In genomic region chr3:195906865-195907729, GRCh38 we compare ENCODE assay signal across 1 cellular context.
TF ChIP-seq lines count a peak whose summit lies in the region.

No MANE protein-coding gene starts in this region.

TF ChIP-seq in GM12878, 131 proteins besides CTCF, POLR2A, EP300 and RAD21 (continued from another document and continues in another):
- TF ChIP-seq, protein P1, sequence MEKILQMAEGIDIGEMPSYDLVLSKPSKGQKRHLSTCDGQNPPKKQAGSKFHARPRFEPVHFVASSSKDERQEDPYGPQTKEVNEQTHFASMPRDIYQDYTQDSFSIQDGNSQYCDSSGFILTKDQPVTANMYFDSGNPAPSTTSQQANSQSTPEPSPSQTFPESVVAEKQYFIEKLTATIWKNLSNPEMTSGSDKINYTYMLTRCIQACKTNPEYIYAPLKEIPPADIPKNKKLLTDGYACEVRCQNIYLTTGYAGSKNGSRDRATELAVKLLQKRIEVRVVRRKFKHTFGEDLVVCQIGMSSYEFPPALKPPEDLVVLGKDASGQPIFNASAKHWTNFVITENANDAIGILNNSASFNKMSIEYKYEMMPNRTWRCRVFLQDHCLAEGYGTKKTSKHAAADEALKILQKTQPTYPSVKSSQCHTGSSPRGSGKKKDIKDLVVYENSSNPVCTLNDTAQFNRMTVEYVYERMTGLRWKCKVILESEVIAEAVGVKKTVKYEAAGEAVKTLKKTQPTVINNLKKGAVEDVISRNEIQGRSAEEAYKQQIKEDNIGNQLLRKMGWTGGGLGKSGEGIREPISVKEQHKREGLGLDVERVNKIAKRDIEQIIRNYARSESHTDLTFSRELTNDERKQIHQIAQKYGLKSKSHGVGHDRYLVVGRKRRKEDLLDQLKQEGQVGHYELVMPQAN (conservative IDR thresholded peaks at IDR 0.05) = 0 out of 2 replicates have a peak, but pooled peaks have one; percentile 2
- peak; percentile 96 for TF ChIP-seq RUNX3 (IDR thresholded peaks at IDR 0.05; ENCODE audit: low read length)
- 0 out of 2 replicates have a peak, but pooled peaks have one; percentile 38 for TF ChIP-seq TAF1 (IDR thresholded peaks at IDR 0.05; ENCODE audit: borderline replicate concordance, low read depth, low read length)
- no peak for TF ChIP-seq HDAC6 (IDR thresholded peaks at IDR 0.05; ENCODE audit: unreplicated experiment)
- TF ChIP-seq BACH1 (IDR thresholded peaks at IDR 0.05; ENCODE audit: borderline replicate concordance) = peak; percentile 76; the same call in 1 of the 2 replicates
- TF ChIP-seq, protein P2, sequence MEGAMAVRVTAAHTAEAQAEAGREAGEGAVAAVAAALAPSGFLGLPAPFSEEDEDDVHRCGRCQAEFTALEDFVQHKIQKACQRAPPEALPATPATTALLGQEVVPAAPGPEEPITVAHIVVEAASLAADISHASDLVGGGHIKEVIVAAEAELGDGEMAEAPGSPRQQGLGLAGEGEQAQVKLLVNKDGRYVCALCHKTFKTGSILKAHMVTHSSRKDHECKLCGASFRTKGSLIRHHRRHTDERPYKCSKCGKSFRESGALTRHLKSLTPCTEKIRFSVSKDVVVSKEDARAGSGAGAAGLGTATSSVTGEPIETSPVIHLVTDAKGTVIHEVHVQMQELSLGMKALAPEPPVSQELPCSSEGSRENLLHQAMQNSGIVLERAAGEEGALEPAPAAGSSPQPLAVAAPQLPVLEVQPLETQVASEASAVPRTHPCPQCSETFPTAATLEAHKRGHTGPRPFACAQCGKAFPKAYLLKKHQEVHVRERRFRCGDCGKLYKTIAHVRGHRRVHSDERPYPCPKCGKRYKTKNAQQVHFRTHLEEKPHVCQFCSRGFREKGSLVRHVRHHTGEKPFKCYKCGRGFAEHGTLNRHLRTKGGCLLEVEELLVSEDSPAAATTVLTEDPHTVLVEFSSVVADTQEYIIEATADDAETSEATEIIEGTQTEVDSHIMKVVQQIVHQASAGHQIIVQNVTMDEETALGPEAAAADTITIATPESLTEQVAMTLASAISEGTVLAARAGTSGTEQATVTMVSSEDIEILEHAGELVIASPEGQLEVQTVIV (IDR thresholded peaks at IDR 0.05; ENCODE audit: borderline replicate concordance, partially characterized antibody) = no peak
- 0 out of 2 replicates have a peak, but pooled peaks have one; percentile 12 for TF ChIP-seq SMARCA5 (IDR thresholded peaks at IDR 0.05)
- TF ChIP-seq JUNB (IDR thresholded peaks at IDR 0.05) = no peak
- TF ChIP-seq YY1 (IDR thresholded peaks at IDR 0.05; ENCODE audit: low read depth, low read length) = 0 out of 2 replicates have a peak, but pooled peaks have one; percentile 10
- TF ChIP-seq PAX5 (IDR thresholded peaks at IDR 0.05; ENCODE audit: borderline replicate concordance, low read depth, low read length) = no peak
- peak; percentile 18; the same call in 1 of the 2 replicates for TF ChIP-seq LARP7 (IDR thresholded peaks at IDR 0.05)
- TF ChIP-seq, protein P3, sequence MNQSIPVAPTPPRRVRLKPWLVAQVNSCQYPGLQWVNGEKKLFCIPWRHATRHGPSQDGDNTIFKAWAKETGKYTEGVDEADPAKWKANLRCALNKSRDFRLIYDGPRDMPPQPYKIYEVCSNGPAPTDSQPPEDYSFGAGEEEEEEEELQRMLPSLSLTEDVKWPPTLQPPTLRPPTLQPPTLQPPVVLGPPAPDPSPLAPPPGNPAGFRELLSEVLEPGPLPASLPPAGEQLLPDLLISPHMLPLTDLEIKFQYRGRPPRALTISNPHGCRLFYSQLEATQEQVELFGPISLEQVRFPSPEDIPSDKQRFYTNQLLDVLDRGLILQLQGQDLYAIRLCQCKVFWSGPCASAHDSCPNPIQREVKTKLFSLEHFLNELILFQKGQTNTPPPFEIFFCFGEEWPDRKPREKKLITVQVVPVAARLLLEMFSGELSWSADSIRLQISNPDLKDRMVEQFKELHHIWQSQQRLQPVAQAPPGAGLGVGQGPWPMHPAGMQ (IDR thresholded peaks at IDR 0.05; ENCODE audit: borderline replicate concordance) = no peak
- TF ChIP-seq, protein P4, sequence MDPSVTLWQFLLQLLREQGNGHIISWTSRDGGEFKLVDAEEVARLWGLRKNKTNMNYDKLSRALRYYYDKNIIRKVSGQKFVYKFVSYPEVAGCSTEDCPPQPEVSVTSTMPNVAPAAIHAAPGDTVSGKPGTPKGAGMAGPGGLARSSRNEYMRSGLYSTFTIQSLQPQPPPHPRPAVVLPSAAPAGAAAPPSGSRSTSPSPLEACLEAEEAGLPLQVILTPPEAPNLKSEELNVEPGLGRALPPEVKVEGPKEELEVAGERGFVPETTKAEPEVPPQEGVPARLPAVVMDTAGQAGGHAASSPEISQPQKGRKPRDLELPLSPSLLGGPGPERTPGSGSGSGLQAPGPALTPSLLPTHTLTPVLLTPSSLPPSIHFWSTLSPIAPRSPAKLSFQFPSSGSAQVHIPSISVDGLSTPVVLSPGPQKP (IDR thresholded peaks at IDR 0.05; ENCODE audit: low read depth, low read length) = no peak; the same call in 1 of the 2 replicates
- TF ChIP-seq FOXK2 (IDR thresholded peaks at IDR 0.05) = no peak
- TF ChIP-seq BCL3 (IDR thresholded peaks at IDR 0.05; ENCODE audit: borderline replicate concordance, insufficient read depth, low read depth, low read length, poor library complexity, severe bottlenecking) = no peak
- TF ChIP-seq CBX5 (IDR thresholded peaks at IDR 0.05; ENCODE audit: low read depth) = no peak
- no peak; the same call in 1 of the 2 replicates for TF ChIP-seq ASH2L (IDR thresholded peaks at IDR 0.05; ENCODE audit: borderline replicate concordance, low read depth)
- TF ChIP-seq RCOR1 (conservative IDR thresholded peaks at IDR 0.05; ENCODE audit: low read depth, low read length) = no peak
- no peak for TF ChIP-seq MAX (IDR thresholded peaks at IDR 0.05; ENCODE audit: low read depth, low read length)
- no peak for TF ChIP-seq NFYA (IDR thresholded peaks at IDR 0.05; ENCODE audit: borderline replicate concordance, low read depth, low read length)
- TF ChIP-seq, protein P5, sequence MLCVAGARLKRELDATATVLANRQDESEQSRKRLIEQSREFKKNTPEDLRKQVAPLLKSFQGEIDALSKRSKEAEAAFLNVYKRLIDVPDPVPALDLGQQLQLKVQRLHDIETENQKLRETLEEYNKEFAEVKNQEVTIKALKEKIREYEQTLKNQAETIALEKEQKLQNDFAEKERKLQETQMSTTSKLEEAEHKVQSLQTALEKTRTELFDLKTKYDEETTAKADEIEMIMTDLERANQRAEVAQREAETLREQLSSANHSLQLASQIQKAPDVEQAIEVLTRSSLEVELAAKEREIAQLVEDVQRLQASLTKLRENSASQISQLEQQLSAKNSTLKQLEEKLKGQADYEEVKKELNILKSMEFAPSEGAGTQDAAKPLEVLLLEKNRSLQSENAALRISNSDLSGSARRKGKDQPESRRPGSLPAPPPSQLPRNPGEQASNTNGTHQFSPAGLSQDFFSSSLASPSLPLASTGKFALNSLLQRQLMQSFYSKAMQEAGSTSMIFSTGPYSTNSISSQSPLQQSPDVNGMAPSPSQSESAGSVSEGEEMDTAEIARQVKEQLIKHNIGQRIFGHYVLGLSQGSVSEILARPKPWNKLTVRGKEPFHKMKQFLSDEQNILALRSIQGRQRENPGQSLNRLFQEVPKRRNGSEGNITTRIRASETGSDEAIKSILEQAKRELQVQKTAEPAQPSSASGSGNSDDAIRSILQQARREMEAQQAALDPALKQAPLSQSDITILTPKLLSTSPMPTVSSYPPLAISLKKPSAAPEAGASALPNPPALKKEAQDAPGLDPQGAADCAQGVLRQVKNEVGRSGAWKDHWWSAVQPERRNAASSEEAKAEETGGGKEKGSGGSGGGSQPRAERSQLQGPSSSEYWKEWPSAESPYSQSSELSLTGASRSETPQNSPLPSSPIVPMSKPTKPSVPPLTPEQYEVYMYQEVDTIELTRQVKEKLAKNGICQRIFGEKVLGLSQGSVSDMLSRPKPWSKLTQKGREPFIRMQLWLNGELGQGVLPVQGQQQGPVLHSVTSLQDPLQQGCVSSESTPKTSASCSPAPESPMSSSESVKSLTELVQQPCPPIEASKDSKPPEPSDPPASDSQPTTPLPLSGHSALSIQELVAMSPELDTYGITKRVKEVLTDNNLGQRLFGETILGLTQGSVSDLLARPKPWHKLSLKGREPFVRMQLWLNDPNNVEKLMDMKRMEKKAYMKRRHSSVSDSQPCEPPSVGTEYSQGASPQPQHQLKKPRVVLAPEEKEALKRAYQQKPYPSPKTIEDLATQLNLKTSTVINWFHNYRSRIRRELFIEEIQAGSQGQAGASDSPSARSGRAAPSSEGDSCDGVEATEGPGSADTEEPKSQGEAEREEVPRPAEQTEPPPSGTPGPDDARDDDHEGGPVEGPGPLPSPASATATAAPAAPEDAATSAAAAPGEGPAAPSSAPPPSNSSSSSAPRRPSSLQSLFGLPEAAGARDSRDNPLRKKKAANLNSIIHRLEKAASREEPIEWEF (IDR thresholded peaks at IDR 0.05; ENCODE audit: insufficient replicate concordance, low read depth, low read length) = no peak
- TF ChIP-seq ZBTB11 (CRISPR knock-in tag; IDR thresholded peaks at IDR 0.05) = no peak
- TF ChIP-seq, protein P6, sequence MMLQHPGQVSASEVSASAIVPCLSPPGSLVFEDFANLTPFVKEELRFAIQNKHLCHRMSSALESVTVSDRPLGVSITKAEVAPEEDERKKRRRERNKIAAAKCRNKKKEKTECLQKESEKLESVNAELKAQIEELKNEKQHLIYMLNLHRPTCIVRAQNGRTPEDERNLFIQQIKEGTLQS (IDR thresholded peaks at IDR 0.05; ENCODE audit: borderline replicate concordance, extremely low read depth, low read depth, low read length) = no peak
- TF ChIP-seq WRNIP1 (IDR thresholded peaks at IDR 0.05; ENCODE audit: borderline replicate concordance, low read depth, low read length) = no peak
- no peak for TF ChIP-seq SMC3 (IDR thresholded peaks at IDR 0.05; ENCODE audit: borderline replicate concordance, low read length)
- TF ChIP-seq, protein P7, sequence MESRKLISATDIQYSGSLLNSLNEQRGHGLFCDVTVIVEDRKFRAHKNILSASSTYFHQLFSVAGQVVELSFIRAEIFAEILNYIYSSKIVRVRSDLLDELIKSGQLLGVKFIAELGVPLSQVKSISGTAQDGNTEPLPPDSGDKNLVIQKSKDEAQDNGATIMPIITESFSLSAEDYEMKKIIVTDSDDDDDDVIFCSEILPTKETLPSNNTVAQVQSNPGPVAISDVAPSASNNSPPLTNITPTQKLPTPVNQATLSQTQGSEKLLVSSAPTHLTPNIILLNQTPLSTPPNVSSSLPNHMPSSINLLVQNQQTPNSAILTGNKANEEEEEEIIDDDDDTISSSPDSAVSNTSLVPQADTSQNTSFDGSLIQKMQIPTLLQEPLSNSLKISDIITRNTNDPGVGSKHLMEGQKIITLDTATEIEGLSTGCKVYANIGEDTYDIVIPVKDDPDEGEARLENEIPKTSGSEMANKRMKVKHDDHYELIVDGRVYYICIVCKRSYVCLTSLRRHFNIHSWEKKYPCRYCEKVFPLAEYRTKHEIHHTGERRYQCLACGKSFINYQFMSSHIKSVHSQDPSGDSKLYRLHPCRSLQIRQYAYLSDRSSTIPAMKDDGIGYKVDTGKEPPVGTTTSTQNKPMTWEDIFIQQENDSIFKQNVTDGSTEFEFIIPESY (IDR thresholded peaks at IDR 0.05) = no peak
- TF ChIP-seq ZSCAN29 (IDR thresholded peaks at IDR 0.05) = no peak
- no peak for TF ChIP-seq CEBPB (IDR thresholded peaks at IDR 0.05; ENCODE audit: borderline replicate concordance in 1 of 2, low read depth in 2 of 2, low read length in 2 of 2)
- TF ChIP-seq, protein P8, sequence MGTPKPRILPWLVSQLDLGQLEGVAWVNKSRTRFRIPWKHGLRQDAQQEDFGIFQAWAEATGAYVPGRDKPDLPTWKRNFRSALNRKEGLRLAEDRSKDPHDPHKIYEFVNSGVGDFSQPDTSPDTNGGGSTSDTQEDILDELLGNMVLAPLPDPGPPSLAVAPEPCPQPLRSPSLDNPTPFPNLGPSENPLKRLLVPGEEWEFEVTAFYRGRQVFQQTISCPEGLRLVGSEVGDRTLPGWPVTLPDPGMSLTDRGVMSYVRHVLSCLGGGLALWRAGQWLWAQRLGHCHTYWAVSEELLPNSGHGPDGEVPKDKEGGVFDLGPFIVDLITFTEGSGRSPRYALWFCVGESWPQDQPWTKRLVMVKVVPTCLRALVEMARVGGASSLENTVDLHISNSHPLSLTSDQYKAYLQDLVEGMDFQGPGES (IDR thresholded peaks at IDR 0.05) = no peak
- TF ChIP-seq MYC (IDR thresholded peaks at IDR 0.05; ENCODE audit: insufficient read depth, insufficient read length, insufficient replicate concordance, low read length, severe bottlenecking) = no peak
- TF ChIP-seq ESRRA (IDR thresholded peaks at IDR 0.05; ENCODE audit: low read length) = no peak
- TF ChIP-seq POLR2AphosphoS2 (IDR thresholded peaks at IDR 0.05; ENCODE audit: low read depth, low read length) = no peak
- TF ChIP-seq ZNF217 (IDR thresholded peaks at IDR 0.05) = no peak
- peak; percentile 11 for TF ChIP-seq MEF2B (IDR thresholded peaks at IDR 0.05; ENCODE audit: partially characterized antibody, poor library complexity, severe bottlenecking)
- TF ChIP-seq NFXL1 (IDR thresholded peaks at IDR 0.05; ENCODE audit: borderline replicate concordance) = no peak
- peak in 1 of 2 experiments; percentile 53; a peak in 2 of 4 replicates for TF ChIP-seq ETV6 (conservative IDR thresholded peaks at IDR 0.05 in 1 of 2, IDR thresholded peaks at IDR 0.05 in 1 of 2; ENCODE audit: borderline replicate concordance in 1 of 2, low read depth in 1 of 2)
- TF ChIP-seq STAT1 (conservative IDR thresholded peaks at IDR 0.05) = no peak
